13 cellular contexts compared by ENCODE assay signal in genomic region chrX:31608651-31609050, GRCh38.
"Had no signal": no experiment of that assay in that cellular context is flagged by ENCODE, and none has a peak within 500 bp of the region (broad histone marks: within the 10 kb centered on the region; RNA-seq: fewer than 3 reads in every experiment).

No MANE protein-coding gene starts in this region.

- H3K4me3 ChIP-seq: tibial artery, vagina had no signal

- H3K27me3 ChIP-seq: tibial artery, vagina had no signal

- ATAC-seq: right cardiac atrium; stimulated activated effector memory CD8-positive, alpha-beta T cell treated with anti-CD3 and anti-CD28 coated beads, Interleukin-12 subunit alpha, Interleukin-12 subunit beta, amount 100 ng/mL, for 72 hours had no signal

- H3K36me3 ChIP-seq: tibial artery, vagina had no signal

- H3K27ac ChIP-seq: tibial artery, vagina had no signal

- DNase-seq: activated CD4-positive, alpha-beta memory T cell treated with anti-CD3 and anti-CD28 coated beads, Interleukin-2, amount 10 ng/mL, durations not matched to agents 7 days and 5 days; activated CD4-positive, alpha-beta T cell treated with anti-CD3 and anti-CD28 coated beads for 1 hour; activated CD8-positive, alpha-beta memory T cell treated with anti-CD3 and anti-CD28 coated beads, Interleukin-2, amount 50 U/mL, for 4 hours; activated naive CD8-positive, alpha-beta T cell treated with anti-CD3 and anti-CD28 coated beads, Interleukin-2, amount 10 ng/mL, durations not matched to agents 7 days and 5 days; anterior cingulate cortex; hypothalamus; posterior cingulate gyrus; right cardiac atrium; small intestine; T-helper 9 cell; tibial artery had no signal

- FAIRE-seq: small intestine had no signal

- H3K4me1 ChIP-seq: tibial artery, vagina had no signal

- H3K9me3 ChIP-seq: tibial artery, vagina had no signal
